10 cellular contexts compared by ENCODE assay signal in genomic region chr9:100084734-100085133, GRCh38. TPM values are rescaled to one million over a fixed set of nuclear protein-coding genes. Genes with fewer than 3 reads are reported as not detected.
DNase-seq lines count a peak whose midpoint lies in the region; ATAC-seq, FAIRE-seq and TF ChIP-seq lines count a peak whose summit lies in the region.
"Had no signal": no experiment of that assay in that cellular context is flagged by ENCODE, and none has a peak within 500 bp of the region (broad histone marks: within the 10 kb centered on the region; RNA-seq: fewer than 3 reads in every experiment).

No MANE protein-coding gene starts in this region.

- ATAC-seq in HG02938 (IDR thresholded peaks at IDR 0.05; ENCODE audit: unreplicated experiment), result peak; percentile 87

- DNase-seq in D721Med (ENCODE audit: insufficient read length, low spot score) (no peak), GM19239 (ENCODE audit: insufficient read length, low spot score) (no peak), GOT3 (lab: John Stamatoyannopoulos, UW) (no peak), NCI-H1694 (lab: John Stamatoyannopoulos, UW) (no peak), osteocyte (ENCODE audit: extremely low spot score, unreplicated experiment) (no peak), HT-29 (ENCODE audit: low spot score) (no peak)
- DNase-seq: SHP77 treated with DMSO at 0.1 percent for 48 hours had no signal

- H3K4me1 ChIP-seq in OCI-LY3 (ENCODE audit: low read length), result peaks cover 34% of the 10 kb centered on the region

- H3K4me3 Mint-ChIP-seq in osteocyte (ENCODE audit: unreplicated experiment), result no peak overlapping the region
- H3K4me3 Mint-ChIP-seq: nephron had no signal

- H4K20me1 ChIP-seq in OCI-LY3 (ENCODE audit: insufficient read depth, low read length), result peaks cover 54% of the 10 kb centered on the region

- no peaks in the 10 kb centered on the region for H3K36me3 Mint-ChIP-seq in osteocyte (ENCODE audit: unreplicated experiment)

- H3K36me3 ChIP-seq in OCI-LY3 (replicated peaks; ENCODE audit: low read depth, low read length), result no peaks in the 10 kb centered on the region

- H3K27ac ChIP-seq in OCI-LY3 (ENCODE audit: low read length), result no peak overlapping the region

- TF ChIP-seq CTCF in D721Med (IDR thresholded peaks at IDR 0.05; ENCODE audit: insufficient read depth, missing control alignments) (no peak), OCI-LY3 (IDR thresholded peaks at IDR 0.05; ENCODE audit: low read depth, low read length) (no peak), osteocyte (IDR thresholded peaks at IDR 0.05) (no peak)

- H3K4me1 Mint-ChIP-seq in osteocyte (ENCODE audit: unreplicated experiment), result peaks cover 49% of the 10 kb centered on the region

- no peaks in the 10 kb centered on the region for H3K27me3 ChIP-seq in OCI-LY3 (ENCODE audit: low read depth, low read length)

- H2AFZ ChIP-seq in OCI-LY3 (ENCODE audit: low read depth, low read length), result no peak overlapping the region

- FAIRE-seq in D721Med (lab: Jason Lieb, UNC), result peak; percentile 67
- peak; percentile 93 for FAIRE-seq in GM19239 (lab: Jason Lieb, UNC)

- no peaks in the 10 kb centered on the region for H3K9me3 ChIP-seq in OCI-LY3 (ENCODE audit: insufficient read depth, low read length)

- no peak overlapping the region; the same call in 1 of the 2 replicates for H3K4me3 ChIP-seq in OCI-LY3 (ENCODE audit: low read length)

- no peak overlapping the region for H3K9ac ChIP-seq in OCI-LY3 (ENCODE audit: low read length)

- peak overlapping the region; percentile 88 for H3K4me2 ChIP-seq in OCI-LY3 (ENCODE audit: low read length)

- H3K27ac Mint-ChIP-seq in osteocyte (ENCODE audit: unreplicated experiment), result no peak overlapping the region
- H3K27ac Mint-ChIP-seq: nephron had no signal

- no peaks in the 10 kb centered on the region for H3K9me3 Mint-ChIP-seq in osteocyte (ENCODE audit: unreplicated experiment)
- H3K9me3 Mint-ChIP-seq: nephron had no signal

- H3K79me2 ChIP-seq in OCI-LY3 (ENCODE audit: low read length), result peaks cover 85% of the 10 kb centered on the region

- no peaks in the 10 kb centered on the region for H3K27me3 Mint-ChIP-seq in osteocyte (ENCODE audit: unreplicated experiment)

RNA-seq across cellular contexts. Expression of gene ERP44, which starts 14.1 kb away (rescaled TPM):
- 24.6 and 24.7 TPM in 2 replicates for total RNA-seq in osteocyte
- 6.6 and 6.8 TPM in 2 replicates for total RNA-seq in HT-29 (2014; rRNA removed; shearing (Covaris generic))

RNA-seq across cellular contexts. Expression of gene INVS, which starts 14.3 kb away (rescaled TPM):
- total RNA-seq in osteocyte, result 20.3 and 22.6 TPM in 2 replicates
- total RNA-seq in HT-29 (2014; rRNA removed; shearing (Covaris generic)), result 5.9 and 10.4 TPM in 2 replicates
